36 cellular contexts compared by ENCODE assay signal in genomic region chr6:8114956-8115355, GRCh38.
"Had no signal": no experiment of that assay in that cellular context is flagged by ENCODE, and none has a peak within 500 bp of the region (broad histone marks: within the 10 kb centered on the region; RNA-seq: fewer than 3 reads in every experiment).

No MANE protein-coding gene starts in this region.

- DNase-seq: Kasumi-1, MG63, MM.1S, MV-4-11, NCI-H1048, NCI-H1092, NCI-H1092 treated with DMSO at 0.1 percent for 48 hours, NCI-H1105, NCI-H1105 treated with DMSO at 0.1 percent for 48 hours, NCI-H1417, NCI-H1417 treated with DMSO at 0.1 percent for 48 hours, NCI-H1436, NCI-H1436 treated with DMSO at 0.1 percent for 48 hours, NCI-H146, NCI-H1694, NCI-H1694 treated with DMSO at 0.1 percent for 48 hours, NCI-H187, NCI-H187 treated with DMSO at 0.1 percent for 48 hours, NCI-H1930, NCI-H2029, NCI-H2029 treated with DMSO at 0.1 percent for 48 hours, NCI-H2081, NCI-H2081 treated with DMSO at 0.1 percent for 48 hours, NCI-H2107, NCI-H2171, NCI-H2171 treated with DMSO at 0.1 percent for 48 hours, NCI-H2227 treated with DMSO at 0.1 percent for 48 hours, NCI-H226, NCI-H345, NCI-H446, NCI-H446 treated with DMSO at 0.1 percent for 48 hours, NCI-H510A, NCI-H510A treated with DMSO at 0.1 percent for 48 hours, NCI-H524, NCI-H524 treated with DMSO at 0.1 percent for 48 hours, NCI-H526 had no signal

- H3K4me3 ChIP-seq: MG63 had no signal

- H3K36me3 ChIP-seq: MG63 had no signal

- H3K27me3 ChIP-seq: MG63 had no signal
